ENCODE assay signal across 23 cellular contexts in genomic region chr11:42043312-42043711, GRCh38.
"Had no signal": no experiment of that assay in that cellular context is flagged by ENCODE, and none has a peak within 500 bp of the region (broad histone marks: within the 10 kb centered on the region; RNA-seq: fewer than 3 reads in every experiment).

No MANE protein-coding gene starts in this region.

- H3K9me3 ChIP-seq: ascending aorta, gastroesophageal sphincter had no signal

- H3K4me1 ChIP-seq: ascending aorta, gastroesophageal sphincter, heart right ventricle had no signal

- H3K4me3 Mint-ChIP-seq: activated CD4-positive, alpha-beta memory T cell treated with anti-CD3 and anti-CD28 coated beads for 36 hours; activated CD8-positive, alpha-beta memory T cell treated with anti-CD3 and anti-CD28 coated beads, Interleukin-2, amount 10 ng/mL, durations not matched to agents 7 days and 5 days; activated naive CD4-positive, alpha-beta T cell treated with anti-CD3 and anti-CD28 coated beads for 36 hours; central memory CD8-positive, alpha-beta T cell; memory B cell; nephron had no signal

- H3K4me3 ChIP-seq: ascending aorta, coronary artery, gastroesophageal sphincter, heart right ventricle had no signal

- H3K4me1 Mint-ChIP-seq: activated CD8-positive, alpha-beta memory T cell treated with anti-CD3 and anti-CD28 coated beads, Interleukin-2, amount 10 ng/mL, durations not matched to agents 7 days and 5 days; central memory CD8-positive, alpha-beta T cell; memory B cell had no signal

- H3K9me3 Mint-ChIP-seq: nephron had no signal

- H3K27me3 Mint-ChIP-seq: activated CD4-positive, alpha-beta memory T cell treated with anti-CD3 and anti-CD28 coated beads for 36 hours; activated CD8-positive, alpha-beta memory T cell treated with anti-CD3 and anti-CD28 coated beads, Interleukin-2, amount 10 ng/mL, durations not matched to agents 7 days and 5 days; central memory CD8-positive, alpha-beta T cell; memory B cell; progenitor cell of endocrine pancreas had no signal

- ATAC-seq: activated CD8-positive, alpha-beta memory T cell treated with anti-CD3 and anti-CD28 coated beads, Interleukin-2, amount 10 ng/mL, durations not matched to agents 7 days and 5 days; gastroesophageal sphincter; heart right ventricle; left lobe of liver; right cardiac atrium; SK-N-SH treated with all-trans-retinoic acid at 6 μM for 48 hours had no signal

- H3K27ac ChIP-seq: ascending aorta, coronary artery, gastroesophageal sphincter, heart right ventricle had no signal

- DNase-seq: activated CD4-positive, alpha-beta memory T cell treated with anti-CD3 and anti-CD28 coated beads for 36 hours; activated CD4-positive, alpha-beta T cell treated with anti-CD3 and anti-CD28 coated beads for 1 hour; activated CD8-positive, alpha-beta memory T cell treated with anti-CD3 and anti-CD28 coated beads, Interleukin-2, amount 10 ng/mL, durations not matched to agents 7 days and 5 days; activated naive CD4-positive, alpha-beta T cell treated with anti-CD3 and anti-CD28 coated beads for 36 hours; activated T-cell treated with anti-CD3 and anti-CD28 coated beads, Interleukin-2, amount 50 U/mL, for 1 hour; heart right ventricle; right cardiac atrium; small intestine; stimulated activated CD4-positive, alpha-beta T cell treated with anti-CD3 and anti-CD28 coated beads, Interleukin-4, amount 100 ng/mL, for 24 hours; stimulated activated naive CD4-positive, alpha-beta T cell treated with Interleukin-2 at 50 U/mL for 16 hours; T-helper 1 cell; T1000; trophoblast cell had no signal

- H3K36me3 ChIP-seq: ascending aorta, gastroesophageal sphincter, heart right ventricle had no signal

- H3K27me3 ChIP-seq: ascending aorta, gastroesophageal sphincter, heart right ventricle had no signal

- H3K36me3 Mint-ChIP-seq: activated CD4-positive, alpha-beta memory T cell treated with anti-CD3 and anti-CD28 coated beads for 36 hours; activated CD8-positive, alpha-beta memory T cell treated with anti-CD3 and anti-CD28 coated beads, Interleukin-2, amount 10 ng/mL, durations not matched to agents 7 days and 5 days; memory B cell had no signal

- H3K27ac Mint-ChIP-seq: activated CD4-positive, alpha-beta memory T cell treated with anti-CD3 and anti-CD28 coated beads for 36 hours; activated CD8-positive, alpha-beta memory T cell treated with anti-CD3 and anti-CD28 coated beads, Interleukin-2, amount 10 ng/mL, durations not matched to agents 7 days and 5 days; activated naive CD4-positive, alpha-beta T cell treated with anti-CD3 and anti-CD28 coated beads for 36 hours; activated T-helper 2 cell treated with anti-CD3 and anti-CD28 coated beads, Interferon-gamma antibody, Interleukin-2, Interleukin-4, amounts not matched to agents 10 μg/mL and 5 μg/mL and 100 μg/mL, durations not matched to agents 14 hours and 24 hours and 36 hours; memory B cell; nephron; progenitor cell of endocrine pancreas had no signal

- FAIRE-seq: small intestine had no signal
